In the genomic region with DNA sequence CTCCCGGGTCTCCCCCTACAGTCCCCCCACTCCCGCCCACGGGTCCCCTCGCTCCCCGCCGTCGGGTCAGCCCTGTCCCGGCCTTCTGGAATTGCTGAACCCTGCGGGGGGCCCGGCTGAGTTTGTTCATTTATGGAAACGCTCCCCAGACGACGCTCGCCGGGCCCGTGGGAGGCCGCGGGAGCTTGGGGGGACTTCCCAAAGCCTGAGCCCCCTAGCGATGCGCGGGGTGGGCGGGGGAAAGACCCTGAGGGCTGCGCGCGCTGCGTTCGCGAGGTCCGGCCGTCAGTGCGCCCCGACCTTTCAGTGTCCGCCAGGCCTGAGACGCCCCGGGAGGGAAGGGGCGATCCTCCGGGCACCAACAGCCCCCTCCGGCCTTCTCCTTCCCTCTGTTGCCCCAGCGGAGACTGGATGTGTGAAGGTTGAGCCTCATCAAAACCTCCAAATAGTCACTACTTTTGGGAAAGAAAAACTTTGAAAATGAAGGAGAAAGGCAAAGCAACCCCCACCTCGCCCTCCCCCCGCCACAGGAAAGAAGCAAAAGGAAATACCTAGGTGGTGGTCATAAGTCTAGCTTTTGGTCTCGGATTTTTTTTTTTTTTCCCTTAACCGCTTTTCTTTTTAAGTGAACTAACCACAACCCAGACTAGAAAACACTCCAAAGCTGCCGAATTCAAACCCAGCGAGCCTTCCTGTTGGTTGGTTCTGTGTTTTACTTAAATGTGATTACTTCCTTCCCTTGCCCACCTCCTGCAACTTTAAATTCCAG, we compare ENCODE assay signal across 8 cellular contexts. TPM values are rescaled to one million over a fixed set of nuclear protein-coding genes. Genes with fewer than 3 reads are reported as not detected.
DNase-seq lines count a peak whose midpoint lies in the region; ATAC-seq, FAIRE-seq and TF ChIP-seq lines count a peak whose summit lies in the region.

No MANE protein-coding gene starts in this region.

- H3K27ac ChIP-seq in GM12878 (ENCODE audit: control insufficient read depth, insufficient read depth) (peak overlapping the region; percentile 57), PC-3 (ENCODE audit: low read length) (no peak overlapping the region)

- peaks cover 71% of the 10 kb centered on the region for H3K27me3 Mint-ChIP-seq in activated CD4-positive, alpha-beta T cell treated with anti-CD3 and anti-CD28 coated beads for 36 hours
- H3K27me3 Mint-ChIP-seq in naive B cell = peaks cover 60 to 81% (median 77%) of the 10 kb centered on the region in 3 donors

- H3K27me3 ChIP-seq in GM12878 (replicated peaks in 1 of 2; ENCODE audit: control insufficient read depth in 2 of 2, insufficient read depth in 2 of 2, low read length in 1 of 2) (no peaks in the 10 kb centered on the region), PC-3 (ENCODE audit: low read length) (peaks cover 80% of the 10 kb centered on the region)

- no peak for ATAC-seq in activated CD4-positive, alpha-beta T cell treated with anti-CD3 and anti-CD28 coated beads for 36 hours
- ATAC-seq in HG03432 (IDR thresholded peaks at IDR 0.05; ENCODE audit: unreplicated experiment) (peak; percentile 29), GM12878 (peak; percentile 59), naive B cell (ENCODE audit: low read depth in 2 of 2) (peak; percentile 21 to 46), PC-3 (no peak)

- H3K79me2 ChIP-seq in GM12878 (ENCODE audit: control insufficient read depth, insufficient read depth, low read length) = no peaks in the 10 kb centered on the region; the same call in 1 of the 2 replicates
- H3K79me2 ChIP-seq in PC-3 (ENCODE audit: low read length) = no peaks in the 10 kb centered on the region

- WGBS in GM12878 (ENCODE audit: insufficient coverage, insufficient replicate concordance, low lambda C conversion rate, missing lambda C conversion rate) = 1% methylated on average over 19 of the region's 45 CpGs

- CTCF ChIA-PET in activated CD4-positive, alpha-beta T cell treated with anti-CD3 and anti-CD28 coated beads for 36 hours (lab: Charles Lee) = interaction anchor here (0.6 kb wide), 1 partner anchor 494 kb away, joined by 4 read pairs; no protein-coding TSS in a partner anchor
- CTCF ChIA-PET in GM12878 (lab: Yijun Ruan, JAX) = interaction anchor here (0.6 to 22.8 kb wide), 6 partner anchors 9 to 354 kb away, joined by 3 to 983 read pairs (median 10); no protein-coding TSS in a partner anchor
- CTCF ChIA-PET in PC-3 (lab: Charles Lee) = no interaction called here

- TF ChIP-seq EP300 in GM12878 (IDR thresholded peaks at IDR 0.05; ENCODE audit: borderline replicate concordance in 1 of 2, control insufficient read depth in 1 of 2, low read depth in 2 of 2, low read length in 2 of 2) = peak in 1 of 2 experiments; percentile 77; a peak in 1 of 4 replicates

- in situ Hi-C loops in GM12878 (cut with MboI) = no loop called here

- H2AFZ ChIP-seq in GM12878 (ENCODE audit: control insufficient read depth, low read depth, low read length) (no peak overlapping the region), PC-3 (ENCODE audit: low read length) (no peak overlapping the region)

- H3K4me3 ChIP-seq in GM12878 (peak overlapping the region; percentile 42; the same call in 1 of the 2 replicates), PC-3 (ENCODE audit: low read length) (no peak overlapping the region)

- peak; percentile 59 for TF ChIP-seq POLR2A in GM12878 (IDR thresholded peaks at IDR 0.05; ENCODE audit: low read depth, low read length)

- H3K36me3 Mint-ChIP-seq in activated CD4-positive, alpha-beta T cell treated with anti-CD3 and anti-CD28 coated beads for 36 hours (ENCODE audit: low read depth) = no peaks in the 10 kb centered on the region
- H3K36me3 Mint-ChIP-seq in naive B cell = peaks cover 5 to 8% of the 10 kb centered on the region in 2 donors

- H3K9me3 Mint-ChIP-seq in activated CD4-positive, alpha-beta T cell treated with anti-CD3 and anti-CD28 coated beads for 36 hours (ENCODE audit: low read depth) = no peaks in the 10 kb centered on the region
- no peaks in the 10 kb centered on the region for H3K9me3 Mint-ChIP-seq in naive B cell

- TF ChIP-seq RAD21 in GM12878 (IDR thresholded peaks at IDR 0.05; ENCODE audit: insufficient read depth, low read depth, low read length) = no peak

- TF ChIP-seq CTCF in GM12878 (IDR thresholded peaks at IDR 0.05 in 2 of 3, conservative IDR thresholded peaks at IDR 0.05 in 1 of 3; ENCODE audit: control insufficient read depth in 2 of 3, extremely low read depth in 1 of 3, insufficient read depth in 1 of 3, low read depth in 3 of 3, low read length in 3 of 3) (no peak), PC-3 (conservative IDR thresholded peaks at IDR 0.05; ENCODE audit: low read depth, low read length) (no peak), D721Med (IDR thresholded peaks at IDR 0.05; ENCODE audit: insufficient read depth, missing control alignments) (no peak)

- H3K4me2 ChIP-seq in GM12878 (ENCODE audit: control insufficient read depth, insufficient read depth) (peak overlapping the region; percentile 45), PC-3 (ENCODE audit: low read length) (no peak overlapping the region)

- H3K4me3 Mint-ChIP-seq in activated CD4-positive, alpha-beta T cell treated with anti-CD3 and anti-CD28 coated beads for 36 hours = peak overlapping the region; percentile 32
- peak overlapping the region; percentile 42 to 87 (median 73) for H3K4me3 Mint-ChIP-seq in naive B cell

- SMC1A ChIA-PET in GM12878 (lab: Charles Lee; ENCODE audit: uncharacterized antibody, unreplicated experiment) = interaction anchor here (0.6 to 3.8 kb wide), 8 partner anchors 8 to 1930 kb away, joined by 3 to 41 read pairs (median 6); no protein-coding TSS in a partner anchor

- H3F3A ChIP-seq in PC-3 (ENCODE audit: low read length, unreplicated experiment) = no peaks in the 10 kb centered on the region

- H3K4me1 ChIP-seq in GM12878 (ENCODE audit: control insufficient read depth, insufficient read depth, low read length) (peaks cover 43% of the 10 kb centered on the region), PC-3 (ENCODE audit: insufficient read depth, low read length) (no peaks in the 10 kb centered on the region)

- no peak for DNase-seq in activated CD4-positive, alpha-beta T cell treated with anti-CD3 and anti-CD28 coated beads for 36 hours
- DNase-seq in activated CD4-positive, alpha-beta T cell treated with anti-CD3 and anti-CD28 coated beads, Interleukin-2, amount 50 U/mL, for 4 hours = no peak
- DNase-seq in GM12878 (ENCODE audit: low read depth, low spot score) (no peak), naive B cell (no peak), NCI-H526 treated with DMSO at 0.1 percent for 48 hours (lab: John Stamatoyannopoulos, UW) (no peak), PC-3 (no peak), D721Med (ENCODE audit: insufficient read length, low spot score) (no peak)

- H3K9me2 ChIP-seq in PC-3 (replicated peaks; ENCODE audit: low read length) = no peaks in the 10 kb centered on the region

- POLR2A ChIA-PET in activated CD4-positive, alpha-beta T cell treated with anti-CD3 and anti-CD28 coated beads for 36 hours (lab: Charles Lee) = interaction anchor here (0.6 kb wide), 1 partner anchor 48 kb away, joined by 5 read pairs; no protein-coding TSS in a partner anchor
- POLR2A ChIA-PET in GM12878 (lab: Charles Lee) (interaction anchor here (0.5 to 5.8 kb wide), 9 partner anchors 10 to 1152 kb away, joined by 3 to 73 read pairs (median 4); no protein-coding TSS in a partner anchor), PC-3 (lab: Charles Lee; ENCODE audit: unreplicated experiment) (no interaction called here)

- no peaks in the 10 kb centered on the region for H4K20me1 ChIP-seq in GM12878 (ENCODE audit: control insufficient read depth, insufficient read depth)
- H4K20me1 ChIP-seq in PC-3 (ENCODE audit: low read length) = no peaks in the 10 kb centered on the region

- H3K4me1 Mint-ChIP-seq in activated CD4-positive, alpha-beta T cell treated with anti-CD3 and anti-CD28 coated beads for 36 hours = peaks cover 12% of the 10 kb centered on the region
- peaks cover 7 to 17% (median 11%) of the 10 kb centered on the region in 3 donors for H3K4me1 Mint-ChIP-seq in naive B cell

- FAIRE-seq in GM12878 (lab: Jason Lieb, UNC) (no peak), D721Med (lab: Jason Lieb, UNC) (no peak)

- intact Hi-C loops in activated CD4-positive, alpha-beta T cell treated with anti-CD3 and anti-CD28 coated beads for 36 hours (cut with DNase I, micrococcal nuclease) = no loop called here
- intact Hi-C loops in GM12878 (cut with micrococcal nuclease; ENCODE audit: unreplicated experiment) = loop anchor here (1.0 kb wide), 1 partner anchor 365 kb away; no protein-coding TSS in a partner anchor
- intact Hi-C loops in PC-3 (cut with micrococcal nuclease) = no loop called here

- H3K27ac Mint-ChIP-seq in activated CD4-positive, alpha-beta T cell treated with anti-CD3 and anti-CD28 coated beads for 36 hours = no peak overlapping the region
- H3K27ac Mint-ChIP-seq in naive B cell = peak overlapping the region in 1 of 6 donors; percentile 79

- H3K9me3 ChIP-seq in GM12878 (replicated peaks; ENCODE audit: control insufficient read depth, insufficient read depth, low read length) = no peaks in the 10 kb centered on the region
- H3K9me3 ChIP-seq in PC-3 (ENCODE audit: low read length) = no peaks in the 10 kb centered on the region

- H3K36me3 ChIP-seq in GM12878 (ENCODE audit: control insufficient read depth in 2 of 2, insufficient read depth in 2 of 2, low read length in 1 of 2) (no peaks in the 10 kb centered on the region), PC-3 (ENCODE audit: low read depth, low read length) (no peaks in the 10 kb centered on the region)

- TSS peak; percentile 92 for BruUV-seq in GM12878 (replicated peaks; lab: Mats Ljungman, UMichigan)
- no TSS peak for BruUV-seq in PC-3 (replicated peaks; lab: Mats Ljungman, UMichigan)

- peak overlapping the region; percentile 52 for H3K9ac ChIP-seq in GM12878 (ENCODE audit: control insufficient read depth, insufficient read depth, low read length)
- H3K9ac ChIP-seq in PC-3 (ENCODE audit: low read length) = no peak overlapping the region

- RAD21 ChIA-PET in GM12878 (lab: Charles Lee; ENCODE audit: unreplicated experiment) = interaction anchor here (0.7 to 13.2 kb wide), 9 partner anchors 8 to 365 kb away, joined by 3 to 216 read pairs (median 13); no protein-coding TSS in a partner anchor

RNA-seq across cellular contexts. Expression of gene CYS1, which starts 0.5 kb away (rescaled TPM):
- not detected for total RNA-seq in activated CD4-positive, alpha-beta T cell treated with anti-CD3 and anti-CD28 coated beads for 36 hours
- 2.1 and 2.7 TPM in 2 replicates for total RNA-seq in GM12878 (2013; cell fraction: nucleolus; rRNA removed)
- total RNA-seq in GM12878 (2014; rRNA removed) (5.8 and 7.5 TPM in 2 replicates), GM12878 (2014; rRNA removed; fragmentation: Illumina TruSeq; extraction: Trizol) (2.8 and 3.0 TPM in 2 replicates), GM12878 (2021) (5.8 and 6.4 TPM in 2 replicates), PC-3 (2014; rRNA removed) (0.12 and 0.15 TPM in 2 replicates)
- polyA plus RNA-seq in GM12878 (2011; ENCODE audit: low read depth) = 1.5 TPM
- polyA plus RNA-seq in GM12878 (2011; rRNA removed) (2.7 and 4.2 TPM in 2 replicates), GM12878 (2014; fragmentation: Illumina TruSeq; extraction: Trizol) (0.76 and 2.1 TPM in 2 replicates), GM12878 (2014; fragmentation: Nextera tagmentation; extraction: Ambion mirVana) (under 1 TPM; 0.35 to 0.90 TPM), GM12878 (2014; rRNA removed) (4.8 and 5.1 TPM in 2 replicates), GM12878 (2016; fragmentation: Nextera tagmentation; extraction: Ambion mirVana) (1 to 10 TPM in 1 of 2 experiments, under 1 TPM in 1; 0.96 to 1.3 TPM), naive B cell (ENCODE audit: low read depth in 6 of 6) (not detected)
- 5.6 and 9.3 TPM in 2 replicates for polyA plus RNA-seq in GM12878 (2011; cell fraction: cytosol; rRNA removed)
- 4.6 and 5.1 TPM in 2 replicates for polyA plus RNA-seq in GM12878 (2011; cell fraction: nucleus; rRNA removed)
- polyA plus RNA-seq in GM12878 (2012) = 3.4 and 5.3 TPM in 2 replicates
- 1.5 and 6.0 TPM in 2 replicates for polyA minus RNA-seq in GM12878 (2011; rRNA and poly(A)+ RNA removed)
- 2.1 and 3.9 TPM in 2 replicates for polyA minus RNA-seq in GM12878 (2011; cell fraction: cytosol; rRNA and poly(A)+ RNA removed)
- polyA minus RNA-seq in GM12878 (2011; cell fraction: nucleus; rRNA and poly(A)+ RNA removed) = 1.5 and 2.4 TPM in 2 replicates

RNA-seq across cellular contexts. Expression of gene KLF11, which starts 37.4 kb away (rescaled TPM):
- total RNA-seq in activated CD4-positive, alpha-beta T cell treated with anti-CD3 and anti-CD28 coated beads for 36 hours = 1 to 10 TPM; 4.2 to 4.5 TPM
- 0.83 and 0.94 TPM in 2 replicates for total RNA-seq in GM12878 (2013; cell fraction: nucleolus; rRNA removed)
- total RNA-seq in GM12878 (2014; rRNA removed) (0.23 and 0.27 TPM in 2 replicates), GM12878 (2014; rRNA removed; fragmentation: Illumina TruSeq; extraction: Trizol) (0.13 and 0.18 TPM in 2 replicates), GM12878 (2021) (0.18 and 0.19 TPM in 2 replicates), PC-3 (2014; rRNA removed) (13.4 and 14.0 TPM in 2 replicates)
- polyA plus RNA-seq in GM12878 (2011; ENCODE audit: low read depth) = 0.67 TPM
- polyA plus RNA-seq in GM12878 (2011; rRNA removed) (0.53 and 0.54 TPM in 2 replicates), GM12878 (2014; fragmentation: Illumina TruSeq; extraction: Trizol) (0.21 and 0.22 TPM in 2 replicates), GM12878 (2014; fragmentation: Nextera tagmentation; extraction: Ambion mirVana) (under 1 TPM; 0.03 to 0.11 TPM), GM12878 (2014; rRNA removed) (0.13 and 0.14 TPM in 2 replicates), GM12878 (2016; fragmentation: Nextera tagmentation; extraction: Ambion mirVana) (under 1 TPM in 1 of 2 experiments, not detected in 1; 0.04 TPM), naive B cell (ENCODE audit: low read depth in 6 of 6) (10 to 100 TPM; 13.8 to 34.0 (median 16.9) TPM)
- polyA plus RNA-seq in GM12878 (2011; cell fraction: cytosol; rRNA removed) = 0.40 and 0.74 TPM in 2 replicates
- 0.18 and 0.27 TPM in 2 replicates for polyA plus RNA-seq in GM12878 (2011; cell fraction: nucleus; rRNA removed)
- 0.76 and 1.3 TPM in 2 replicates for polyA plus RNA-seq in GM12878 (2012)
- polyA minus RNA-seq in GM12878 (2011; rRNA and poly(A)+ RNA removed) = 0.46 and 1.4 TPM in 2 replicates
- polyA minus RNA-seq in GM12878 (2011; cell fraction: cytosol; rRNA and poly(A)+ RNA removed) = 0.53 and 0.83 TPM in 2 replicates
- 0.12 and 0.48 TPM in 2 replicates for polyA minus RNA-seq in GM12878 (2011; cell fraction: nucleus; rRNA and poly(A)+ RNA removed)

RNA-seq across cellular contexts. Expression of gene RRM2, which starts 41.8 kb away (rescaled TPM):
- total RNA-seq in activated CD4-positive, alpha-beta T cell treated with anti-CD3 and anti-CD28 coated beads for 36 hours = 100 to 1,000 TPM; 382 to 469 TPM
- 77.7 and 79.7 TPM in 2 replicates for total RNA-seq in GM12878 (2013; cell fraction: nucleolus; rRNA removed)
- 146 and 155 TPM in 2 replicates for total RNA-seq in GM12878 (2014; rRNA removed)
- 122 and 130 TPM in 2 replicates for total RNA-seq in GM12878 (2014; rRNA removed; fragmentation: Illumina TruSeq; extraction: Trizol)
- 231 and 270 TPM in 2 replicates for total RNA-seq in GM12878 (2021)
- 84.7 TPM for polyA plus RNA-seq in GM12878 (2011; ENCODE audit: low read depth)
- polyA plus RNA-seq in GM12878 (2011; rRNA removed) = 107 and 115 TPM in 2 replicates
- 65.3 and 137 TPM in 2 replicates for polyA plus RNA-seq in GM12878 (2011; cell fraction: cytosol; rRNA removed)
- 94.8 and 222 TPM in 2 replicates for polyA plus RNA-seq in GM12878 (2011; cell fraction: nucleus; rRNA removed)
- polyA plus RNA-seq in GM12878 (2012) = 116 and 143 TPM in 2 replicates
- 163 and 186 TPM in 2 replicates for polyA plus RNA-seq in GM12878 (2014; fragmentation: Illumina TruSeq; extraction: Trizol)
- polyA plus RNA-seq in GM12878 (2014; fragmentation: Nextera tagmentation; extraction: Ambion mirVana) = 10 to 100 TPM; 54.4 to 64.5 TPM
- polyA plus RNA-seq in GM12878 (2014; rRNA removed) = 196 and 232 TPM in 2 replicates
- 100 to 1,000 TPM; 768 to 771 TPM for polyA plus RNA-seq in GM12878 (2016; fragmentation: Nextera tagmentation; extraction: Ambion mirVana)
- polyA minus RNA-seq in GM12878 (2011; rRNA and poly(A)+ RNA removed) = 92.5 and 95.8 TPM in 2 replicates
- polyA minus RNA-seq in GM12878 (2011; cell fraction: cytosol; rRNA and poly(A)+ RNA removed) = 91.1 and 93.3 TPM in 2 replicates
- polyA minus RNA-seq in GM12878 (2011; cell fraction: nucleus; rRNA and poly(A)+ RNA removed) = 97.6 and 221 TPM in 2 replicates
- under 1 TPM in 2 of 6 donors, not detected in 4; 0.15 to 0.24 TPM for polyA plus RNA-seq in naive B cell (ENCODE audit: low read depth in 6 of 6)
- total RNA-seq in PC-3 (2014; rRNA removed) = 229 and 282 TPM in 2 replicates

Comparison
In these comparisons a context has a peak if more than half of its experiments do, and no peak if none do; other contexts are left out.
1. ATAC-seq: peak in HG03432 (single experiment), GM12878 (single experiment) and naive B cell (2 of 2); none in activated CD4-positive, alpha-beta T cell treated with anti-CD3 and anti-CD28 coated beads for 36 hours (single experiment) and PC-3 (single experiment).